Comparison of ENCODE assay signal across 17 cellular contexts in genomic region chr10:47079177-47079580, GRCh38.
DNase-seq lines count a peak whose midpoint lies in the region; ATAC-seq and TF ChIP-seq lines count a peak whose summit lies in the region.
"Had no signal": no experiment of that assay in that cellular context is flagged by ENCODE, and none has a peak within 500 bp of the region (broad histone marks: within the 10 kb centered on the region; RNA-seq: fewer than 3 reads in every experiment).

No MANE protein-coding gene starts in this region.

- POLR2A ChIA-PET in GM10248 (lab: Yijun Ruan, JAX): no interaction called here

- H3K27ac ChIP-seq in left lung: no peak overlapping the region
- H3K27ac ChIP-seq: coronary artery, left ventricle myocardium inferior, VCaP had no signal

- no peaks in the 10 kb centered on the region for H3K9me3 ChIP-seq in left lung
- H3K9me3 ChIP-seq: left ventricle myocardium inferior had no signal

- ATAC-seq in left lung: peak; percentile 60

- no peak overlapping the region for H3K4me3 ChIP-seq in left lung
- H3K4me3 ChIP-seq: coronary artery, left ventricle myocardium inferior had no signal

- CTCF ChIA-PET in GM10248 (lab: Yijun Ruan, JAX): interaction anchor here (1.6 kb wide), 1 partner anchor 48 kb away, joined by 3 read pairs; no protein-coding TSS in a partner anchor

- intact Hi-C loops in left lung (cut with DNase I): no loop called here

- peaks cover 0 to 6% of the 10 kb centered on the region in 2 donors for H3K27me3 ChIP-seq in left lung

- DNase-seq in ELR (ENCODE audit: low read depth) (peak; percentile 17), MV-4-11 (lab: John Stamatoyannopoulos, UW) (peak; percentile 81), amniotic epithelial cell (ENCODE audit: low read depth) (peak; percentile 94), left lung (no peak), GM10248 (ENCODE audit: extremely low spot score) (no peak), COR-L47 (lab: John Stamatoyannopoulos, UW) (no peak)
- no peak for DNase-seq in activated naive CD4-positive, alpha-beta T cell (lab: John Stamatoyannopoulos, UW)
- DNase-seq: activated CD4-positive, alpha-beta memory T cell treated with anti-CD3 and anti-CD28 coated beads, Interleukin-2, amount 10 ng/mL, durations not matched to agents 7 days and 5 days; AML-193; amygdala; Calu3; GF-D8; left ventricle myocardium inferior; NCI-H1105; NCI-H774 had no signal

- no peaks in the 10 kb centered on the region for H3K4me1 ChIP-seq in left lung
- H3K4me1 ChIP-seq: left ventricle myocardium inferior had no signal

- no peaks in the 10 kb centered on the region for H3K36me3 ChIP-seq in left lung
- H3K36me3 ChIP-seq: left ventricle myocardium inferior had no signal

- no peak for TF ChIP-seq CTCF in left lung (IDR thresholded peaks at IDR 0.05)
- TF ChIP-seq CTCF in GM10248 (IDR thresholded peaks at IDR 0.05; ENCODE audit: control extremely low read depth, extremely low read depth, low read depth, missing control alignments): no peak

Comparison
In these comparisons a context has a peak if more than half of its experiments do, and no peak if none do; other contexts are left out.
1. DNase-seq: peak in ELR (single experiment), MV-4-11 (single experiment) and amniotic epithelial cell (single experiment); none in left lung (0 of 2), activated naive CD4-positive, alpha-beta T cell (0 of 4), GM10248 (single experiment) and COR-L47 (single experiment).